8 cellular contexts compared by ENCODE assay signal in the genomic region with DNA sequence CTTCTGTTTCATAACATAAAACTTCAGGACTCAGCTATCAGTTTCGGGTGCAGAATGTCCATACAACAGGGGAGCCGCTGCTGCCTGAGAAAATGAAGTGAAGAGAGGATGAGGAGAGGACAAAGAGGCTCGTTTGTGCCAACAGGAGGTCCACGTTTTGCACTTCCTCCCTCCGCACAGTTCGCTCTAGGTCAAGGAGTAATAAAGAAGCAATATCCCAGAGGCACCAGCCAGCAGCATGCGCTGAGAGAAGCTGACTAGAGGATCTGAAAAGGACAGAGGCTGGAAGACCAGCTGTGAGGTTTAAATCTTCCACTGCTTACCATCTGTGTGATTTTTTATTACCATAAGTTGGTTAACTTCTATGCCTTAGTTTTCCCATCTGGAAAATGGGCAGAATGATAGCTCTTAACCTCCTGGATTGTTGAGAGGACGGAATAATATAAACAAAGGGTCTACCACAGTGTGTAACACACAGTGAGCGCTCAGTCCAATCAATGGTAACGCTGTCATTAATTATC. TPM values are rescaled to one million over a fixed set of nuclear protein-coding genes. Genes with fewer than 3 reads are reported as not detected.
A peak's percentile ranks its signal among the peaks of the same experiment; 100 is the strongest.
DNase-seq lines count a peak whose midpoint lies in the region; ATAC-seq lines count a peak whose summit lies in the region.

No MANE protein-coding gene starts in this region.

- H3K4me2 ChIP-seq in BLaER1 = peak overlapping the region; percentile 82

- peaks cover 0 to 10% (median 4%) of the 10 kb centered on the region in 3 donors for H3K27me3 Mint-ChIP-seq in naive B cell

- H3K27ac ChIP-seq in BLaER1 (peak overlapping the region; percentile 74), HUES64 (ENCODE audit: low read depth, low read length) (peak overlapping the region; percentile 26; the same call in 1 of the 2 replicates), caudate nucleus (ENCODE audit: low read depth, low read length) (peak overlapping the region; percentile 84)

- H3K9me3 Mint-ChIP-seq in naive B cell = peaks cover 0 to 16% (median 8%) of the 10 kb centered on the region in 7 donors

- H3K4me3 Mint-ChIP-seq in naive B cell = peak overlapping the region; percentile 87 to 99 (median 94)

- peak overlapping the region; percentile 80 for H3K9ac ChIP-seq in BLaER1
- peak overlapping the region; percentile 90 for H3K9ac ChIP-seq in HUES64 (ENCODE audit: low read depth, low read length)

- 48% methylated on average over 10 of the region's 10 CpGs for WGBS in HUES64

- peak overlapping the region; percentile 90 to 99 (median 94) for H3K27ac Mint-ChIP-seq in naive B cell

- DNase-seq in caudate nucleus (lab: John Stamatoyannopoulos, UW) (no peak), naive B cell (no peak), NOMO-1 treated with DMSO at 0.1 percent for 48 hours (lab: John Stamatoyannopoulos, UW; ENCODE audit: unreplicated experiment) (no peak), SKM-1 (lab: John Stamatoyannopoulos, UW; ENCODE audit: unreplicated experiment) (no peak), NCI-H2107 treated with DMSO at 0.1 percent for 48 hours (lab: John Stamatoyannopoulos, UW; ENCODE audit: unreplicated experiment) (no peak)

- H4K20me1 ChIP-seq in BLaER1 = no peaks in the 10 kb centered on the region

- H3K36me3 ChIP-seq in BLaER1 (peaks cover 19% of the 10 kb centered on the region; the same call in 1 of the 2 replicates), HUES64 (ENCODE audit: insufficient read depth, low read length) (peaks cover 37% of the 10 kb centered on the region)

- H3K9me3 ChIP-seq in BLaER1 (no peaks in the 10 kb centered on the region), HUES64 (ENCODE audit: insufficient read depth, low read depth, low read length) (peaks cover 4% of the 10 kb centered on the region; the same call in 1 of the 2 replicates)

- H3K4me3 ChIP-seq in BLaER1 = peak overlapping the region; percentile 95
- H3K4me3 ChIP-seq in HUES64 (ENCODE audit: low read length) = peak overlapping the region; percentile 87

- ATAC-seq in naive B cell (ENCODE audit: low read depth in 2 of 2) (no peak), HG03159 (IDR thresholded peaks at IDR 0.05; ENCODE audit: unreplicated experiment) (no peak)

- H3K36me3 Mint-ChIP-seq in naive B cell = peaks cover 16 to 17% of the 10 kb centered on the region in 2 donors

- H3K4me1 ChIP-seq in BLaER1 = peaks cover 15% of the 10 kb centered on the region
- H3K4me1 ChIP-seq in HUES64 (ENCODE audit: insufficient read depth, low read length) = 0 out of 2 replicates have a peak, but pooled peaks cover 2% of the 10 kb centered on the region

- H3K27me3 ChIP-seq in BLaER1 (no peaks in the 10 kb centered on the region), HUES64 (ENCODE audit: insufficient read depth, low read length) (no peaks in the 10 kb centered on the region)

- peaks cover 13 to 24% (median 16%) of the 10 kb centered on the region in 3 donors for H3K4me1 Mint-ChIP-seq in naive B cell

RNA-seq across cellular contexts. Expression of gene GPAM, which starts 0.7 kb away (rescaled TPM):
- 9.2 TPM for polyA plus RNA-seq in HUES64 (2013, experiment 1 of 2)
- polyA plus RNA-seq in HUES64 (2013, experiment 2 of 2) = 9.2 TPM
- 1 to 10 TPM in 5 of 6 donors, not detected in 1; 1.3 to 4.3 (median 2.9) TPM for polyA plus RNA-seq in naive B cell (ENCODE audit: low read depth in 6 of 6)

Comparison
In these comparisons a context has a peak if more than half of its experiments do, and no peak if none do; other contexts are left out.
1. H3K27ac ChIP-seq: peak in every context shown above with its lines; median percentile 84 in caudate nucleus; 74 in BLaER1; 26 in HUES64.